8 cellular contexts compared by ENCODE assay signal in the genomic region with DNA sequence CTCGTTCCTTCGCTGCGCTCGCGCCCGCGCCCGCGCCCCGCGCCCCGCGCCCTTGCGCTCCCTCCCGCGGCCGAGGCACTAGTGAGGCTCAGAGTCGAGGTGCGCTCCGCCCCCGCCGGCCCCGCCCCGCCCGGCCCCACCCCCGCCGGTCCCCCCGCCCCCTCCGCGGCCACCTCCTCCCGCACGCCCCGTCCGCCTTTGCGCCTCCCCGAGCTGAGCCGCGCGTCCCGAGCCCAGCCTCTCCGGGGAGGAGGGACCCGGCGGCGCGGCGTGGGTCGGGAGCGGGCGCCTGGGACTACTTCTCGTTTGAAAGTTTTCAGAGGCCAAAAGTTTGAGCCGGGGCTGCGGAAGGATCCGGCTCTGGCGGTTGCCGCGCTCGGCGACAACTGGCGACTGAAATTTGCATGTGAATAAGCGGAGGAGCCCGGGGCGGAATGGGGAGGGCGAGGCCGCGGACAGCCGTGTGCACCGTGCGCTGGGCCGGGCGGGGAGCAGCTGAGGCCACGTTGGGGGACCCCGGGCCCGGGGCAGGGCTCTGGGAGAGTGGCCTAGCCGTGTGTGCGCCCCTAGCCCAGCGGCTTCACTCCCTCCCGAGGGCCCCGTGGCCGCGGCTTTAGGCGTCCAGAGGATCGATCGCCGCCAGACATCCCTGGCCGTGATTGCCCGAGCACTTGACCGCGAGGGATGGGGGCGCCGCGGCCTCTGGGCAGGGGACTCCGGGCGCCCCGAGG. TPM values are rescaled to one million over a fixed set of nuclear protein-coding genes. Genes with fewer than 3 reads are reported as not detected.
DNase-seq lines count a peak whose midpoint lies in the region; ATAC-seq and TF ChIP-seq lines count a peak whose summit lies in the region.

TSS of gene NOTCH1 (minus strand) at position 83 of the 731 bp plus-strand sequence. CDS start 262 bp downstream, outside the sequence.

- intact Hi-C loops in ovary (cut with DNase I) = loop anchor here in 2 of 4 donors (2.0 to 10.0 kb wide), 2 partner anchors 25 to 61 kb away; partner anchors contain the start of gene SEC16A (in 1 of the 2)

- peak within 1 kb of the TSS; percentile 85 to 89 for H3K27ac ChIP-seq in ovary
- peak within 1 kb of the TSS; percentile 90 for H3K27ac ChIP-seq in thymus (ENCODE audit: low read depth)

- TF ChIP-seq EP300 in ovary (IDR thresholded peaks at IDR 0.05) = no peak

- no peak for TF ChIP-seq CTCF in glutamatergic neuron (IDR thresholded peaks at IDR 0.05; ENCODE audit: partially characterized antibody, unreplicated experiment)
- TF ChIP-seq CTCF in ovary (IDR thresholded peaks at IDR 0.05) = no peak

- H3K4me1 Mint-ChIP-seq in activated naive CD4-positive, alpha-beta T cell treated with anti-CD3 and anti-CD28 coated beads, Interleukin-2, amount 50 U/mL, for 24 hours = peaks cover 18% of the 10 kb centered on the region
- H3K4me1 Mint-ChIP-seq in glutamatergic neuron (ENCODE audit: low read depth, unreplicated experiment) = peaks cover 5% of the 10 kb centered on the region

- no peaks in the 10 kb centered on the region for H3K9me3 Mint-ChIP-seq in activated naive CD4-positive, alpha-beta T cell treated with anti-CD3 and anti-CD28 coated beads, Interleukin-2, amount 50 U/mL, for 24 hours
- H3K9me3 Mint-ChIP-seq in glutamatergic neuron (ENCODE audit: unreplicated experiment) = peaks cover 4% of the 10 kb centered on the region

- peak; percentile 26 for TF ChIP-seq POLR2A in ovary (IDR thresholded peaks at IDR 0.05)

- H3K4me1 ChIP-seq in ovary (ENCODE audit: insufficient read depth) = peaks cover 18% of the 10 kb centered on the region
- H3K4me1 ChIP-seq in thymus (ENCODE audit: control insufficient read depth, insufficient read depth, low read length) = peaks cover 63% of the 10 kb centered on the region

- H3K27me3 ChIP-seq in ovary (no peaks in the 10 kb centered on the region), thymus (ENCODE audit: control insufficient read depth, insufficient read depth) (no peaks in the 10 kb centered on the region)

- H3K9me3 ChIP-seq in ovary (no peaks in the 10 kb centered on the region), thymus (ENCODE audit: control insufficient read depth) (no peaks in the 10 kb centered on the region)

- WGBS in ovary, 3 donors = 0 to 1% (median 0%) methylated on average over 43 to 92 of the region's 94 CpGs
- WGBS in thymus = under 1% methylated on average over 92 of the region's 94 CpGs

- H3K27me3 Mint-ChIP-seq in activated naive CD4-positive, alpha-beta T cell treated with anti-CD3 and anti-CD28 coated beads, Interleukin-2, amount 50 U/mL, for 24 hours = no peaks in the 10 kb centered on the region
- peaks cover 2% of the 10 kb centered on the region for H3K27me3 Mint-ChIP-seq in glutamatergic neuron (ENCODE audit: unreplicated experiment)

- H3K4me3 Mint-ChIP-seq in activated naive CD4-positive, alpha-beta T cell treated with anti-CD3 and anti-CD28 coated beads, Interleukin-2, amount 50 U/mL, for 24 hours = peak within 1 kb of the TSS; percentile 92
- H3K4me3 Mint-ChIP-seq in glutamatergic neuron (ENCODE audit: unreplicated experiment) = peak within 1 kb of the TSS; percentile 86

- H3K4me3 ChIP-seq in ovary = peak within 1 kb of the TSS; percentile 71
- peak within 1 kb of the TSS; percentile 90 for H3K4me3 ChIP-seq in thymus (ENCODE audit: low read length)

- H3K36me3 ChIP-seq in ovary = no peaks in the 10 kb centered on the region
- H3K36me3 ChIP-seq in thymus (ENCODE audit: control insufficient read depth, insufficient read depth) = peaks cover 14% of the 10 kb centered on the region

- no peaks in the 10 kb centered on the region for H3K36me3 Mint-ChIP-seq in activated naive CD4-positive, alpha-beta T cell treated with anti-CD3 and anti-CD28 coated beads, Interleukin-2, amount 50 U/mL, for 24 hours
- no peaks in the 10 kb centered on the region for H3K36me3 Mint-ChIP-seq in glutamatergic neuron (ENCODE audit: unreplicated experiment)

- DNase-seq in DMS53 (lab: John Stamatoyannopoulos, UW) = peak; percentile 91
- peak in 64 of 76 experiments; percentile 8 to 80 (median 52) for DNase-seq in HUDEP-2 (lab: John Stamatoyannopoulos, UW; ENCODE audit: unreplicated experiment in 76 of 76)
- peak; percentile 78 for DNase-seq in glutamatergic neuron
- DNase-seq in ovary = peak; percentile 83 to 87 (median 84)

- ATAC-seq in GM21381 (IDR thresholded peaks at IDR 0.05; ENCODE audit: unreplicated experiment) (peak; percentile 61), SK-N-SH treated with all-trans-retinoic acid at 6 μM for 48 hours (peak; percentile 86)

- H3K27ac Mint-ChIP-seq in activated naive CD4-positive, alpha-beta T cell treated with anti-CD3 and anti-CD28 coated beads, Interleukin-2, amount 50 U/mL, for 24 hours = peak within 1 kb of the TSS; percentile 94
- H3K27ac Mint-ChIP-seq in glutamatergic neuron (ENCODE audit: unreplicated experiment) = no peak within 1 kb of the TSS

TF ChIP-seq in SK-N-SH treated with all-trans-retinoic acid at 6 μM for 48 hours, 23 proteins besides CTCF, POLR2A, EP300 and RAD21:
- TF ChIP-seq SNAI2 (CRISPR knock-in tag; IDR thresholded peaks at IDR 0.05) = no peak
- TF ChIP-seq PPARA (CRISPR knock-in tag; IDR thresholded peaks at IDR 0.05; ENCODE audit: borderline replicate concordance) = no peak
- TF ChIP-seq, protein P1, sequence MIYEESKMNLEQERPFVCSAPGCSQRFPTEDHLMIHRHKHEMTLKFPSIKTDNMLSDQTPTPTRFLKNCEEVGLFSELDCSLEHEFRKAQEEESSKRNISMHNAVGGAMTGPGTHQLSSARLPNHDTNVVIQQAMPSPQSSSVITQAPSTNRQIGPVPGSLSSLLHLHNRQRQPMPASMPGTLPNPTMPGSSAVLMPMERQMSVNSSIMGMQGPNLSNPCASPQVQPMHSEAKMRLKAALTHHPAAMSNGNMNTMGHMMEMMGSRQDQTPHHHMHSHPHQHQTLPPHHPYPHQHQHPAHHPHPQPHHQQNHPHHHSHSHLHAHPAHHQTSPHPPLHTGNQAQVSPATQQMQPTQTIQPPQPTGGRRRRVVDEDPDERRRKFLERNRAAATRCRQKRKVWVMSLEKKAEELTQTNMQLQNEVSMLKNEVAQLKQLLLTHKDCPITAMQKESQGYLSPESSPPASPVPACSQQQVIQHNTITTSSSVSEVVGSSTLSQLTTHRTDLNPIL (CRISPR knock-in tag; IDR thresholded peaks at IDR 0.05; ENCODE audit: low read depth) = no peak
- no peak for TF ChIP-seq CSDC2 (CRISPR knock-in tag; IDR thresholded peaks at IDR 0.05)
- TF ChIP-seq CSRNP3 (CRISPR knock-in tag; IDR thresholded peaks at IDR 0.05) = no peak
- TF ChIP-seq ARNTL (CRISPR knock-in tag; IDR thresholded peaks at IDR 0.05; ENCODE audit: borderline replicate concordance, low read depth) = no peak
- TF ChIP-seq ZC3H10 (CRISPR knock-in tag; IDR thresholded peaks at IDR 0.05) = no peak
- no peak for TF ChIP-seq PATZ1 (CRISPR knock-in tag; IDR thresholded peaks at IDR 0.05; ENCODE audit: borderline replicate concordance)
- TF ChIP-seq ZFP3 (CRISPR knock-in tag; IDR thresholded peaks at IDR 0.05) = no peak
- no peak for TF ChIP-seq ZFP30 (CRISPR knock-in tag; IDR thresholded peaks at IDR 0.05)

RNA-seq across cellular contexts. Expression of gene NOTCH1, which starts in this region (rescaled TPM):
- total RNA-seq in glutamatergic neuron (ENCODE audit: unreplicated experiment) (64.2 TPM), ovary (10 to 100 TPM in 6 of 7 donors, 1 to 10 TPM in 1; 7.3 to 30.9 (median 17.4) TPM)
- polyA plus RNA-seq in ovary (1 to 10 TPM; 2.5 to 7.8 TPM), thymus (15.9 TPM)

Comparison
In these comparisons a context has a peak if more than half of its experiments do, and no peak if none do; other contexts are left out.
1. Peak in every context shown above with its lines: DNase-seq, ATAC-seq, H3K4me3 ChIP-seq and H3K27ac ChIP-seq.